In genomic region chr2:236969075-236969474, GRCh38 we compare ENCODE assay signal across 12 cellular contexts.
DNase-seq lines count a peak whose midpoint lies in the region; ATAC-seq and TF ChIP-seq lines count a peak whose summit lies in the region.
"Had no signal": no experiment of that assay in that cellular context is flagged by ENCODE, and none has a peak within 500 bp of the region (broad histone marks: within the 10 kb centered on the region; RNA-seq: fewer than 3 reads in every experiment).

No MANE protein-coding gene starts in this region.

- H3K27ac Mint-ChIP-seq in activated T-cell treated with anti-CD3 and anti-CD28 coated beads, Interleukin-2, amount 50 U/mL, for 72 hours: no peak overlapping the region
- H3K27ac Mint-ChIP-seq in T-cell (peak overlapping the region; percentile 98 to 99), glutamatergic neuron (ENCODE audit: unreplicated experiment) (peak overlapping the region; percentile 38)
- H3K27ac Mint-ChIP-seq in stimulated activated naive CD8-positive, alpha-beta T cell treated with anti-CD3 and anti-CD28 coated beads, Interleukin-15, amount 100 ng/mL, for 72 hours: peak overlapping the region; percentile 95 to 96

- TF ChIP-seq CTCF in glutamatergic neuron (IDR thresholded peaks at IDR 0.05; ENCODE audit: partially characterized antibody, unreplicated experiment): no peak

- POLR2A ChIA-PET in T-cell (lab: Charles Lee): no interaction called here

- peak overlapping the region; percentile 73 to 76 for H3K4me3 Mint-ChIP-seq in activated T-cell treated with anti-CD3 and anti-CD28 coated beads, Interleukin-2, amount 50 U/mL, for 72 hours
- H3K4me3 Mint-ChIP-seq in T-cell (peak overlapping the region; percentile 62 to 79 (median 77)), glutamatergic neuron (ENCODE audit: unreplicated experiment) (no peak overlapping the region)
- H3K4me3 Mint-ChIP-seq in stimulated activated naive CD8-positive, alpha-beta T cell treated with anti-CD3 and anti-CD28 coated beads, Interleukin-15, amount 100 ng/mL, for 72 hours: peak overlapping the region; percentile 67 to 82

- no peak for DNase-seq in activated T-cell treated with anti-CD3 and anti-CD28 coated beads, Interleukin-2, amount 50 U/mL, for 72 hours
- no peak for DNase-seq in activated T-cell treated with anti-CD3 and anti-CD28 coated beads for 4 hours
- peak in 2 of 34 experiments; percentile 2 to 4 for DNase-seq in T-cell
- DNase-seq in glutamatergic neuron: no peak
- no peak for DNase-seq in stimulated activated naive CD8-positive, alpha-beta T cell treated with anti-CD3 and anti-CD28 coated beads, Interleukin-15, amount 100 ng/mL, for 72 hours
- DNase-seq in DMS114 treated with DMSO at 0.1 percent for 48 hours (lab: John Stamatoyannopoulos, UW; ENCODE audit: unreplicated experiment): no peak
- no peak for DNase-seq in NCI-H1436 treated with DMSO at 0.1 percent for 48 hours (lab: John Stamatoyannopoulos, UW)
- no peak for DNase-seq in kidney tubule cell (ENCODE audit: low spot score)
- DNase-seq: kidney glomerular epithelial cell, mesendoderm, NCI-H1417, NCI-H226 had no signal

- CTCF ChIA-PET in T-cell (lab: Charles Lee): no interaction called here

- H3K36me3 Mint-ChIP-seq in activated T-cell treated with anti-CD3 and anti-CD28 coated beads, Interleukin-2, amount 50 U/mL, for 72 hours (ENCODE audit: insufficient read depth in 2 of 2): no peaks in the 10 kb centered on the region
- H3K36me3 Mint-ChIP-seq in T-cell: no peaks in the 10 kb centered on the region
- H3K36me3 Mint-ChIP-seq in glutamatergic neuron (ENCODE audit: unreplicated experiment): no peaks in the 10 kb centered on the region

- ATAC-seq in activated T-cell treated with anti-CD3 and anti-CD28 coated beads, Interleukin-2, amount 50 U/mL, for 72 hours (replicated peaks in 1 of 2): no peak
- peak in 1 of 4 experiments; percentile 8 for ATAC-seq in T-cell (replicated peaks in 1 of 4)
- no peak for ATAC-seq in stimulated activated naive CD8-positive, alpha-beta T cell treated with anti-CD3 and anti-CD28 coated beads, Interleukin-15, amount 100 ng/mL, for 72 hours

- H3K27me3 Mint-ChIP-seq in activated T-cell treated with anti-CD3 and anti-CD28 coated beads, Interleukin-2, amount 50 U/mL, for 72 hours (ENCODE audit: low read depth): no peaks in the 10 kb centered on the region
- H3K27me3 Mint-ChIP-seq in T-cell: no peaks in the 10 kb centered on the region
- H3K27me3 Mint-ChIP-seq in glutamatergic neuron (ENCODE audit: unreplicated experiment): peaks cover 1% of the 10 kb centered on the region
- H3K27me3 Mint-ChIP-seq in stimulated activated naive CD8-positive, alpha-beta T cell treated with anti-CD3 and anti-CD28 coated beads, Interleukin-15, amount 100 ng/mL, for 72 hours: no peaks in the 10 kb centered on the region

- peaks cover 36% of the 10 kb centered on the region for H3K4me1 Mint-ChIP-seq in activated T-cell treated with anti-CD3 and anti-CD28 coated beads, Interleukin-2, amount 50 U/mL, for 72 hours (ENCODE audit: low read depth)
- H3K4me1 Mint-ChIP-seq in T-cell (peaks cover 39 to 57% (median 42%) of the 10 kb centered on the region in 3 donors), glutamatergic neuron (ENCODE audit: low read depth, unreplicated experiment) (peaks cover 42% of the 10 kb centered on the region)
- H3K4me1 Mint-ChIP-seq in stimulated activated naive CD8-positive, alpha-beta T cell treated with anti-CD3 and anti-CD28 coated beads, Interleukin-15, amount 100 ng/mL, for 72 hours: peaks cover 47% of the 10 kb centered on the region

- H3K9me3 Mint-ChIP-seq in activated T-cell treated with anti-CD3 and anti-CD28 coated beads, Interleukin-2, amount 50 U/mL, for 72 hours: no peaks in the 10 kb centered on the region
- no peaks in the 10 kb centered on the region for H3K9me3 Mint-ChIP-seq in T-cell
- peaks cover 6% of the 10 kb centered on the region for H3K9me3 Mint-ChIP-seq in glutamatergic neuron (ENCODE audit: unreplicated experiment)
- H3K9me3 Mint-ChIP-seq in stimulated activated naive CD8-positive, alpha-beta T cell treated with anti-CD3 and anti-CD28 coated beads, Interleukin-15, amount 100 ng/mL, for 72 hours: no peaks in the 10 kb centered on the region
